In genomic region chr9:121735792-121736130, GRCh38 we compare ENCODE assay signal across 8 cellular contexts.
DNase-seq lines count a peak whose midpoint lies in the region; ATAC-seq, FAIRE-seq and TF ChIP-seq lines count a peak whose summit lies in the region.

No MANE protein-coding gene starts in this region.

- no peak for FAIRE-seq in HepG2 (lab: Jason Lieb, UNC)

- H2AFZ ChIP-seq in HepG2 (ENCODE audit: low read length) (no peak overlapping the region), smooth muscle cell (ENCODE audit: low read depth) (peak overlapping the region; percentile 27)

- H4K20me1 ChIP-seq in HepG2 (ENCODE audit: insufficient read depth, low read length) (no peaks in the 10 kb centered on the region), smooth muscle cell (ENCODE audit: low read depth) (peaks cover 96% of the 10 kb centered on the region)

- TF ChIP-seq POLR2A in HepG2 (IDR thresholded peaks at IDR 0.05; ENCODE audit: insufficient read depth in 1 of 2, low read depth in 2 of 2, low read length in 2 of 2), result no peak

- H3K79me2 ChIP-seq in HepG2 (ENCODE audit: insufficient read depth, low read length) (peaks cover 42% of the 10 kb centered on the region), smooth muscle cell (ENCODE audit: low read depth) (peaks cover 43% of the 10 kb centered on the region)

- H3K36me3 ChIP-seq in HUES48 (ENCODE audit: control insufficient read depth, insufficient read depth, low read length) (no peaks in the 10 kb centered on the region), ectodermal cell (ENCODE audit: control insufficient read depth, insufficient read depth, low read length) (no peaks in the 10 kb centered on the region), HepG2 (replicated peaks in 1 of 2; ENCODE audit: control insufficient read depth in 1 of 2, insufficient read depth in 2 of 2, low read length in 2 of 2) (no peaks in the 10 kb centered on the region; a peak in 1 of 5 replicates), smooth muscle cell (ENCODE audit: low read depth) (no peaks in the 10 kb centered on the region), MG63 (no peaks in the 10 kb centered on the region)

- in situ Hi-C loops in HepG2 (cut with HindIII; ENCODE audit: extremely low pct_ligation_motif_present, low pct_unique_long_range_greater_than_20kb), result loop anchor here (25.0 kb wide), 1 partner anchor 252 kb away; no protein-coding TSS in a partner anchor

- H3K27ac ChIP-seq in HUES48 (ENCODE audit: low read depth, low read length) (peak overlapping the region; percentile 46), ectodermal cell (ENCODE audit: insufficient read depth, low read depth, low read length, poor library complexity, severe bottlenecking) (no peak overlapping the region), HepG2 (ENCODE audit: extremely low read length, insufficient read depth, low read length) (no peak overlapping the region), smooth muscle cell (ENCODE audit: low read depth) (peak overlapping the region; percentile 72)

- H3K27me3 ChIP-seq in HUES48 (ENCODE audit: control insufficient read depth, insufficient read depth, low read length) (no peaks in the 10 kb centered on the region), ectodermal cell (ENCODE audit: control insufficient read depth, insufficient read depth, low read length, poor library complexity, severe bottlenecking) (peaks cover 15% of the 10 kb centered on the region), HepG2 (ENCODE audit: control insufficient read depth in 1 of 2, insufficient read depth in 2 of 2, low read length in 2 of 2) (no peaks in the 10 kb centered on the region; a peak in 2 of 5 replicates), smooth muscle cell (ENCODE audit: low read depth) (no peaks in the 10 kb centered on the region), MG63 (no peaks in the 10 kb centered on the region)

- POLR2A ChIA-PET in HepG2 (lab: Yijun Ruan, JAX), result interaction anchor here (1.3 to 5.0 kb wide), 3 partner anchors 8 to 29 kb away, joined by 3 to 49 read pairs (median 6); no protein-coding TSS in a partner anchor

- no TSS peak for BruUV-seq in HepG2 (replicated peaks; lab: Mats Ljungman, UMichigan)

- DNase-seq in HepG2 (ENCODE audit: low spot score) (no peak), smooth muscle cell (lab: John Stamatoyannopoulos, UW; ENCODE audit: unreplicated experiment) (no peak), GM10266 (ENCODE audit: extremely low spot score) (no peak), NCI-H1417 treated with DMSO at 0.1 percent for 48 hours (lab: John Stamatoyannopoulos, UW) (no peak), MG63 (no peak)
- no peak for DNase-seq in activated CD4-positive, alpha-beta T cell treated with anti-CD3 and anti-CD28 coated beads, Interleukin-2, amount 50 U/mL, for 4 hours

- H3K4me2 ChIP-seq in HepG2 (ENCODE audit: low read depth, low read length) (peak overlapping the region; percentile 43), smooth muscle cell (peak overlapping the region; percentile 97)

- no peak for ATAC-seq in HepG2

- H3K9ac ChIP-seq in HUES48 (ENCODE audit: low read depth, low read length), result no peak overlapping the region
- no peak overlapping the region for H3K9ac ChIP-seq in HepG2 (ENCODE audit: insufficient read depth, low read depth, low read length)
- H3K9ac ChIP-seq in smooth muscle cell (ENCODE audit: low read depth), result peak overlapping the region; percentile 43

- peaks cover 54% of the 10 kb centered on the region for H3K4me1 ChIP-seq in HUES48 (ENCODE audit: control insufficient read depth, insufficient read depth, low read length)
- peaks cover 30% of the 10 kb centered on the region for H3K4me1 ChIP-seq in ectodermal cell (ENCODE audit: control insufficient read depth, insufficient read depth, low read length)
- peaks cover 43% of the 10 kb centered on the region for H3K4me1 ChIP-seq in HepG2 (ENCODE audit: insufficient read depth, low read length)
- peaks cover 20% of the 10 kb centered on the region for H3K4me1 ChIP-seq in smooth muscle cell (ENCODE audit: low read depth)

- H3K4me3 ChIP-seq in HUES48 (ENCODE audit: low read depth, low read length) (peak overlapping the region; percentile 61), ectodermal cell (ENCODE audit: insufficient read depth, low read depth, low read length) (peak overlapping the region; percentile 36), HepG2 (replicated peaks in 1 of 3; ENCODE audit: insufficient read depth in 1 of 3, low read depth in 2 of 3, low read length in 3 of 3) (no peak overlapping the region; a peak in 1 of 6 replicates), smooth muscle cell (peak overlapping the region; percentile 63), MG63 (no peak overlapping the region)

- 9 to 10% methylated on average over 9 of the region's 9 CpGs for WGBS in ectodermal cell, 2 experiments
- WGBS in HepG2 (ENCODE audit: low lambda C conversion rate), result 89% methylated on average over 3 of the region's 9 CpGs
- WGBS in smooth muscle cell (ENCODE audit: low lambda C conversion rate), result 18% methylated on average over 9 of the region's 9 CpGs

- intact Hi-C loops in HepG2 (cut with micrococcal nuclease; ENCODE audit: unreplicated experiment), result loop anchor here (2.0 to 5.0 kb wide), 2 partner anchors 242 to 257 kb away; no protein-coding TSS in a partner anchor

- peaks cover 4% of the 10 kb centered on the region for H3F3A ChIP-seq in smooth muscle cell (ENCODE audit: low read depth)

- no peak for TF ChIP-seq RAD21 in HepG2 (CRISPR knock-in tag; IDR thresholded peaks at IDR 0.05)

- CTCF ChIA-PET in HepG2 (lab: Yijun Ruan, JAX; ENCODE audit: low intra/inter-chr PET ratio, low total read pairs), result interaction anchor here (0.6 kb wide), 1 partner anchor 256 kb away, joined by 3 read pairs; no protein-coding TSS in a partner anchor

- H3K9me3 ChIP-seq in HUES48 (ENCODE audit: control insufficient read depth, insufficient read depth, low read length) (no peaks in the 10 kb centered on the region), ectodermal cell (ENCODE audit: control insufficient read depth, low read length) (no peaks in the 10 kb centered on the region), HepG2 (ENCODE audit: low read length) (no peaks in the 10 kb centered on the region), smooth muscle cell (replicated peaks; ENCODE audit: low read depth) (no peaks in the 10 kb centered on the region), MG63 (no peaks in the 10 kb centered on the region)

- TF ChIP-seq EP300 in HepG2 (IDR thresholded peaks at IDR 0.05; ENCODE audit: low read depth in 2 of 2, low read length in 2 of 2) (no peak), HepG2 (CRISPR knock-in tag; IDR thresholded peaks at IDR 0.05; ENCODE audit: borderline replicate concordance) (no peak)

- TF ChIP-seq CTCF in HepG2 (CRISPR knock-in tag; IDR thresholded peaks at IDR 0.05) (no peak), smooth muscle cell (IDR thresholded peaks at IDR 0.05; ENCODE audit: borderline replicate concordance, insufficient read depth, poor library complexity, severe bottlenecking) (no peak), GM10266 (IDR thresholded peaks at IDR 0.05; ENCODE audit: control insufficient read depth, insufficient read depth, low read depth, missing control alignments) (no peak)

TF ChIP-seq in HepG2, 621 proteins besides CTCF, POLR2A, EP300 and RAD21:
- no peak for TF ChIP-seq ATRX (CRISPR knock-in tag; IDR thresholded peaks at IDR 0.05; ENCODE audit: borderline replicate concordance)
- TF ChIP-seq ZNF883 (CRISPR knock-in tag; IDR thresholded peaks at IDR 0.05; ENCODE audit: not compliant biosample characterization), result peak; percentile 23
- TF ChIP-seq SP4 (CRISPR knock-in tag; IDR thresholded peaks at IDR 0.05), result peak; percentile 38; the same call in 1 of the 2 replicates
TF ChIP-seq in HepG2: peak in this region for 2.

Comparison
In these comparisons a context has a peak if more than half of its experiments do, and no peak if none do; other contexts are left out.
1. H3K27ac ChIP-seq: peak in HUES48 (single experiment) and smooth muscle cell (single experiment); none in ectodermal cell (single experiment) and HepG2 (single experiment).
2. H3K4me3 ChIP-seq: peak in HUES48 (single experiment), ectodermal cell (single experiment) and smooth muscle cell (single experiment); none in HepG2 (0 of 3) and MG63 (single experiment).